8 cellular contexts compared by ENCODE assay signal in the genomic region with DNA sequence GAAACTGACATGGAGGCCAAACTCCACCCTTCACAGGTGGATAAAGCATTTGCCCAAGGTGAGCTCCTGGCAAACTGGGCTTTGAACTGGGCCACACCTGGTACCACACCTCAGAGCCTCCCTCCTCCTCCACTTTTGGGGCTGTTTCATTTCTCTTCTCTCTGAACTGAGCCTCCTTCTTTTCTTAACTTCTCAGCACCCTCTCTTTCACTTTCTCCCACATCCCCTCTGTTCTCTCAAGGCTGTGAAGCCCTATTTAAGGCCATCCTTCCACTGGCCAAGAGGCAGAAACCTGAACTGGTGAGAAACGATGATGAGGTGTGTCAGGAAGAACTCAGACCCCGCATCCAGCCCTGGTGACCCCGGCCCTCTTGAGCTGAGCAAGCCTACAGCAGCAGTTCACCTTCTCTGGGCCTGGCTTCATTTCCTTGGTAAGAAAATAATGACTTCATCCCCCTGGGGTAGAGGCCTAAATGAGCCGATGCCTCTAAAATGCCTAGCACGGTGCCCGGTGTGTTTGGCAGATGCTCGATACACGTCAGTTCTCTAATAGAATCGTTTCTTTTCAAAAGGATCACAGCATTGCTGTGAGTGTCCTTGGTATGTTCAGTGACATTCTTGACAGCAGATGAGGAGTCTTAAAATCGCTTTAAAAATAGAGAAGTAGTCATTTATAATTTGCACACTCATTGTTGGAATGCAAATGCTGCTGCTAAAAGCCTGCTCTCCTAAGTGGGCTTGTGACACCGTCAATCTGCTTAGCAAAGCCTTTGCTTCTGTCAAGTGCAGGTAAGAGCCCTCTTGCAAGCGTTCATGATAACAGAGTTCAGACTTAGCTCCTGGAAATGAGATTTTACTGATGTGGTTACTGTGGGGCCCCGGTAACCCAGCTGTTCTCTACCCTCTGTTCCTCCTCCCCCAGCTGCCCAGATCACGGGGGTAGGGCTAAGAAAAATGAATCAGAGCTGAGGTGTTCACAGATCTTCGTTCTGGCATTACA.
DNase-seq lines count a peak whose midpoint lies in the region; ATAC-seq and TF ChIP-seq lines count a peak whose summit lies in the region.

No MANE protein-coding gene starts in this region.

- H3K27me3 Mint-ChIP-seq in activated CD8-positive, alpha-beta T cell treated with anti-CD3 and anti-CD28 coated beads, Interleukin-2, amount 10 ng/mL, durations not matched to agents 7 days and 5 days (ENCODE audit: low read depth), result peaks cover 34% of the 10 kb centered on the region

- no peak for TF ChIP-seq CTCF in foreskin keratinocyte (conservative IDR thresholded peaks at IDR 0.05)

- H3K4me1 Mint-ChIP-seq in activated CD8-positive, alpha-beta T cell treated with anti-CD3 and anti-CD28 coated beads, Interleukin-2, amount 10 ng/mL, durations not matched to agents 7 days and 5 days (ENCODE audit: low read depth), result peaks cover 31% of the 10 kb centered on the region

- H3K27ac Mint-ChIP-seq in activated CD8-positive, alpha-beta T cell treated with anti-CD3 and anti-CD28 coated beads, Interleukin-2, amount 10 ng/mL, durations not matched to agents 7 days and 5 days, result peak overlapping the region; percentile 60

- DNase-seq in NCI-H2171 treated with DMSO at 0.1 percent for 48 hours (lab: John Stamatoyannopoulos, UW) (peak; percentile 50), NCI-H2171 (lab: John Stamatoyannopoulos, UW) (no peak), medulla oblongata (ENCODE audit: extremely low spot score) (peak; percentile 22), foreskin keratinocyte (no peak), NCI-H446 treated with DMSO at 0.1 percent for 48 hours (lab: John Stamatoyannopoulos, UW) (no peak)
- DNase-seq in activated CD8-positive, alpha-beta T cell treated with anti-CD3 and anti-CD28 coated beads, Interleukin-2, amount 10 ng/mL, durations not matched to agents 7 days and 5 days, result peak; percentile 85

- H3K27ac ChIP-seq in foreskin keratinocyte, result no peak overlapping the region

- CTCF ChIA-PET in activated CD8-positive, alpha-beta T cell treated with anti-CD3 and anti-CD28 coated beads, Interleukin-2, amount 10 ng/mL, durations not matched to agents 7 days and 5 days (lab: Charles Lee), result interaction anchor here (1.1 kb wide), 1 partner anchor 10 kb away, joined by 4 read pairs; no protein-coding TSS in a partner anchor

- no peaks in the 10 kb centered on the region for H3K4me1 ChIP-seq in foreskin keratinocyte

- H3K36me3 Mint-ChIP-seq in activated CD8-positive, alpha-beta T cell treated with anti-CD3 and anti-CD28 coated beads, Interleukin-2, amount 10 ng/mL, durations not matched to agents 7 days and 5 days (ENCODE audit: low read depth), result no peaks in the 10 kb centered on the region

- peak overlapping the region; percentile 44 for H3K4me3 Mint-ChIP-seq in activated CD8-positive, alpha-beta T cell treated with anti-CD3 and anti-CD28 coated beads, Interleukin-2, amount 10 ng/mL, durations not matched to agents 7 days and 5 days

- H3K9me3 Mint-ChIP-seq in activated CD8-positive, alpha-beta T cell treated with anti-CD3 and anti-CD28 coated beads, Interleukin-2, amount 10 ng/mL, durations not matched to agents 7 days and 5 days (ENCODE audit: insufficient read depth), result no peaks in the 10 kb centered on the region

- POLR2A ChIA-PET in activated CD8-positive, alpha-beta T cell treated with anti-CD3 and anti-CD28 coated beads, Interleukin-2, amount 10 ng/mL, durations not matched to agents 7 days and 5 days (lab: Charles Lee), result interaction anchor here (0.9 kb wide), 1 partner anchor 50 kb away, joined by 3 read pairs; no protein-coding TSS in a partner anchor

- peaks cover 23% of the 10 kb centered on the region for H3K27me3 ChIP-seq in foreskin keratinocyte

- peak; percentile 99 for ATAC-seq in activated CD8-positive, alpha-beta T cell treated with anti-CD3 and anti-CD28 coated beads, Interleukin-2, amount 10 ng/mL, durations not matched to agents 7 days and 5 days
- ATAC-seq in foreskin keratinocyte (no peak), GM18520 (IDR thresholded peaks at IDR 0.05; ENCODE audit: unreplicated experiment) (no peak), GM21737 (IDR thresholded peaks at IDR 0.05; ENCODE audit: unreplicated experiment) (no peak)

Comparison
In these comparisons a context has a peak if more than half of its experiments do, and no peak if none do; other contexts are left out.
1. DNase-seq: peak in NCI-H2171 treated with DMSO at 0.1 percent for 48 hours (single experiment), activated CD8-positive, alpha-beta T cell treated with anti-CD3 and anti-CD28 coated beads, Interleukin-2, amount 10 ng/mL, durations not matched to agents 7 days and 5 days (single experiment) and medulla oblongata (single experiment); none in NCI-H2171 (single experiment), foreskin keratinocyte (0 of 2) and NCI-H446 treated with DMSO at 0.1 percent for 48 hours (single experiment).